Comparison of ENCODE assay signal across 1 cellular context in the genomic region with DNA sequence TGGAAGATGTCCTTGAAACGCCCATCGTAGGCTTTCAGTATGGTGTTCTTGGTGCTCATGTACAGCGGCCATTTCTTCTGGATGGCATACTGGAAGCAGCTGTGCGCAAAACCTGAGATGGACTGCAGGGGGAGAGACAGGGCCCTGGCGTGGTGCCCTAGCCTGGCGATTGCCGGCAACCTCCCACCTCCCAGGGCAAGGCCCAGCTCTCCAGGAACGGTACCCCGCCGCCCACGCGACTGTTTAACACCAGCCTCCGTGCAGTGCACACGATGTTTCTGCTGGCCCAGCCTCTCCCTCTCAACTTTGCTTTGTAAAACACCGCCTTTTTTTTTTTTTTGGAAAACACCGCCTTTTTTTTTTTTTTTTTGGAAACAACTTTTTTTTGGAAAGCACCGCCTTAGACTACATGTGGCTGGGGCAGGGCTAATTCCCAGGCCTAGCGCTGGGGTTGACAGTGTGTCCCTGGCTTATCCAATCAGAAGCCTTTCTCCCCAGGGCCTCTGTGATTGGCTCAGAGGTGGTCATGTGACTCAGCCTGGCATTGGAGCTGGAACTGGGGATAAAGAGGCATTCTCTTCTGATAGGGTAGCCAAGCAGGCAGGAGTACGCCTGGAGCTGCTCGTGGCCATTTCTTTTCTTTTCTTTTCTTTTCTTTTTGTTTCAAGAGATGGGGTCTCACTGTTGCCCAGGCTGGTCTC.
TF ChIP-seq lines count a peak whose summit lies in the region.

No MANE protein-coding gene starts in this region.

TF ChIP-seq in HepG2, 621 proteins besides CTCF, POLR2A, EP300 and RAD21 (continued from another document):
- no peak for TF ChIP-seq ZSCAN9 (CRISPR knock-in tag; IDR thresholded peaks at IDR 0.05; ENCODE audit: borderline replicate concordance)
- TF ChIP-seq, protein P1, sequence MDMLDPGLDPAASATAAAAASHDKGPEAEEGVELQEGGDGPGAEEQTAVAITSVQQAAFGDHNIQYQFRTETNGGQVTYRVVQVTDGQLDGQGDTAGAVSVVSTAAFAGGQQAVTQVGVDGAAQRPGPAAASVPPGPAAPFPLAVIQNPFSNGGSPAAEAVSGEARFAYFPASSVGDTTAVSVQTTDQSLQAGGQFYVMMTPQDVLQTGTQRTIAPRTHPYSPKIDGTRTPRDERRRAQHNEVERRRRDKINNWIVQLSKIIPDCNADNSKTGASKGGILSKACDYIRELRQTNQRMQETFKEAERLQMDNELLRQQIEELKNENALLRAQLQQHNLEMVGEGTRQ (IDR thresholded peaks at IDR 0.05; ENCODE audit: low read depth, low read length) = peak; percentile 32; the same call in 1 of the 2 replicates
- TF ChIP-seq, protein P1 (CRISPR knock-in tag; IDR thresholded peaks at IDR 0.05; ENCODE audit: borderline replicate concordance) = peak; percentile 29; the same call in 1 of the 2 replicates
